16 cellular contexts compared by ENCODE assay signal in the genomic region with DNA sequence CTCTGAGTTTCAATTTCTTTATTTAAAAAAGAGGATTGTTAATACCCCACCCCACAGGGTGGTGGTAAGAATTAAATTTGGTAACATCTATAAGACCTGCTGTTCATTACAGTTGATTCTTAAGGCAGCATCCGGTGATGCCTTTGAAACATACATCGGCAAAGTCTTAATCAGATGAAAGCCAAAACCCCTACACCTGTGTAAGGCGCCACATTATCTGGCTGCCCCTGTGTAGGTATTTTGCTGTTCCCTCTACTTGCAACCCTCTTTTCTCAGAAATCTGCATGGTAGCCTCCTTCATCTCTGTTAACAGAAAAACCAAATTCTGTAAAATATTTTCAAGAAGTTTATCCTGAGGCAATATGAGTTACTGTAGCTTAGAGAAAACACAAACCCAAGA.
DNase-seq lines count a peak whose midpoint lies in the region; ATAC-seq, FAIRE-seq and TF ChIP-seq lines count a peak whose summit lies in the region.
"Had no signal": no experiment of that assay in that cellular context is flagged by ENCODE, and none has a peak within 500 bp of the region (broad histone marks: within the 10 kb centered on the region; RNA-seq: fewer than 3 reads in every experiment).

No MANE protein-coding gene starts in this region.

- intact Hi-C loops in activated CD4-positive, alpha-beta T cell treated with anti-CD3 and anti-CD28 coated beads, Interleukin-2, amount 10 ng/mL, durations not matched to agents 24 days and 14 days (cut with micrococcal nuclease) = no loop called here

- POLR2A ChIA-PET in naive thymus-derived CD8-positive, alpha-beta T cell (lab: Charles Lee) = no interaction called here

- peak overlapping the region; percentile 73 for H3K27ac Mint-ChIP-seq in activated CD4-positive, alpha-beta T cell treated with anti-CD3 and anti-CD28 coated beads, Interleukin-2, amount 10 ng/mL, durations not matched to agents 24 days and 14 days
- H3K27ac Mint-ChIP-seq in IgD-negative memory B cell = peak overlapping the region; percentile 95 to 96 (median 95)
- H3K27ac Mint-ChIP-seq in activated T-helper 17 cell treated with anti-CD3 and anti-CD28 coated beads, Interleukin-2, amount 50 U/mL, for 72 hours = peak overlapping the region; percentile 65
- peak overlapping the region; percentile 75 to 99 (median 90) for H3K27ac Mint-ChIP-seq in naive thymus-derived CD8-positive, alpha-beta T cell

- H3K27me3 Mint-ChIP-seq in activated CD4-positive, alpha-beta T cell treated with anti-CD3 and anti-CD28 coated beads, Interleukin-2, amount 10 ng/mL, durations not matched to agents 24 days and 14 days = no peaks in the 10 kb centered on the region
- H3K27me3 Mint-ChIP-seq in IgD-negative memory B cell = peaks cover 1% of the 10 kb centered on the region
- H3K27me3 Mint-ChIP-seq in activated T-helper 17 cell treated with anti-CD3 and anti-CD28 coated beads, Interleukin-2, amount 50 U/mL, for 72 hours = no peaks in the 10 kb centered on the region
- H3K27me3 Mint-ChIP-seq in naive thymus-derived CD8-positive, alpha-beta T cell = no peaks in the 10 kb centered on the region

- no peak for TF ChIP-seq POLR2A in H54 (IDR thresholded peaks at IDR 0.05; ENCODE audit: low read depth, low read length)

- peaks cover 51% of the 10 kb centered on the region for H3K4me1 Mint-ChIP-seq in activated CD4-positive, alpha-beta T cell treated with anti-CD3 and anti-CD28 coated beads, Interleukin-2, amount 10 ng/mL, durations not matched to agents 24 days and 14 days
- H3K4me1 Mint-ChIP-seq in IgD-negative memory B cell = peaks cover 48 to 75% (median 68%) of the 10 kb centered on the region in 3 donors
- peaks cover 36% of the 10 kb centered on the region for H3K4me1 Mint-ChIP-seq in activated T-helper 17 cell treated with anti-CD3 and anti-CD28 coated beads, Interleukin-2, amount 50 U/mL, for 72 hours
- peaks cover 29 to 91% (median 78%) of the 10 kb centered on the region in 4 donors for H3K4me1 Mint-ChIP-seq in naive thymus-derived CD8-positive, alpha-beta T cell

- DNase-seq in activated CD4-positive, alpha-beta T cell treated with anti-CD3 and anti-CD28 coated beads, Interleukin-2, amount 10 ng/mL, durations not matched to agents 24 days and 14 days = peak; percentile 78
- DNase-seq in activated CD4-positive, alpha-beta T cell treated with anti-CD3 and anti-CD28 coated beads, Interleukin-2, amount 50 U/mL, for 4 hours = no peak
- peak in 4 of 10 donors; percentile 32 to 64 (median 42) for DNase-seq in naive thymus-derived CD8-positive, alpha-beta T cell
- no peak for DNase-seq in H54 (ENCODE audit: insufficient read length, low spot score)
- DNase-seq: foreskin keratinocyte; mucosa of descending colon; NCI-H1436; pancreas; stimulated activated CD4-positive, alpha-beta T cell treated with anti-CD3 and anti-CD28 coated beads, Interleukin-2, amount 100 ng/mL, for 48 hours; SW 1271; trophoblast cell; WERI-Rb-1 had no signal

- H3K9me3 Mint-ChIP-seq in activated CD4-positive, alpha-beta T cell treated with anti-CD3 and anti-CD28 coated beads, Interleukin-2, amount 10 ng/mL, durations not matched to agents 24 days and 14 days = no peaks in the 10 kb centered on the region
- H3K9me3 Mint-ChIP-seq in IgD-negative memory B cell = peaks cover 0 to 3% (median 0%) of the 10 kb centered on the region in 3 donors
- H3K9me3 Mint-ChIP-seq in activated T-helper 17 cell treated with anti-CD3 and anti-CD28 coated beads, Interleukin-2, amount 50 U/mL, for 72 hours = no peaks in the 10 kb centered on the region
- no peaks in the 10 kb centered on the region for H3K9me3 Mint-ChIP-seq in naive thymus-derived CD8-positive, alpha-beta T cell

- H3K36me3 Mint-ChIP-seq in activated CD4-positive, alpha-beta T cell treated with anti-CD3 and anti-CD28 coated beads, Interleukin-2, amount 10 ng/mL, durations not matched to agents 24 days and 14 days (ENCODE audit: low read depth) = peaks cover 40% of the 10 kb centered on the region
- peaks cover 4% of the 10 kb centered on the region for H3K36me3 Mint-ChIP-seq in IgD-negative memory B cell
- H3K36me3 Mint-ChIP-seq in activated T-helper 17 cell treated with anti-CD3 and anti-CD28 coated beads, Interleukin-2, amount 50 U/mL, for 72 hours (ENCODE audit: low read depth) = peaks cover 11% of the 10 kb centered on the region
- H3K36me3 Mint-ChIP-seq in naive thymus-derived CD8-positive, alpha-beta T cell = peaks cover 0 to 13% (median 13%) of the 10 kb centered on the region in 3 donors

- FAIRE-seq in H54 (lab: Jason Lieb, UNC) = no peak
- FAIRE-seq: pancreas had no signal

- no peak overlapping the region for H3K4me3 Mint-ChIP-seq in activated CD4-positive, alpha-beta T cell treated with anti-CD3 and anti-CD28 coated beads, Interleukin-2, amount 10 ng/mL, durations not matched to agents 24 days and 14 days
- peak overlapping the region; percentile 62 to 96 (median 86) for H3K4me3 Mint-ChIP-seq in IgD-negative memory B cell
- H3K4me3 Mint-ChIP-seq in activated T-helper 17 cell treated with anti-CD3 and anti-CD28 coated beads, Interleukin-2, amount 50 U/mL, for 72 hours = peak overlapping the region; percentile 41
- peak overlapping the region in 9 of 10 donors; percentile 27 to 71 (median 57) for H3K4me3 Mint-ChIP-seq in naive thymus-derived CD8-positive, alpha-beta T cell

- no peak for ATAC-seq in activated T-helper 17 cell treated with anti-CD3 and anti-CD28 coated beads, Interleukin-2, amount 50 U/mL, for 72 hours (replicated peaks)
- ATAC-seq in naive thymus-derived CD8-positive, alpha-beta T cell = peak; percentile 45 to 83
- no peak for ATAC-seq in GM18907 (IDR thresholded peaks at IDR 0.05; ENCODE audit: unreplicated experiment)
- ATAC-seq in GM21390 (IDR thresholded peaks at IDR 0.05; ENCODE audit: unreplicated experiment) = no peak
- ATAC-seq: foreskin keratinocyte, mucosa of descending colon, pancreas had no signal

Comparison
In these comparisons a context has a peak if more than half of its experiments do, and no peak if none do; other contexts are left out.
1. ATAC-seq: peak in naive thymus-derived CD8-positive, alpha-beta T cell (2 of 2); none in activated T-helper 17 cell treated with anti-CD3 and anti-CD28 coated beads, Interleukin-2, amount 50 U/mL, for 72 hours (single experiment), GM18907 (single experiment) and GM21390 (single experiment).
2. Peak in every context shown above with its lines, with median percentiles within 50 percentile points of each other: H3K27ac Mint-ChIP-seq.